ENCODE assay signal across 25 cellular contexts in the genomic region with DNA sequence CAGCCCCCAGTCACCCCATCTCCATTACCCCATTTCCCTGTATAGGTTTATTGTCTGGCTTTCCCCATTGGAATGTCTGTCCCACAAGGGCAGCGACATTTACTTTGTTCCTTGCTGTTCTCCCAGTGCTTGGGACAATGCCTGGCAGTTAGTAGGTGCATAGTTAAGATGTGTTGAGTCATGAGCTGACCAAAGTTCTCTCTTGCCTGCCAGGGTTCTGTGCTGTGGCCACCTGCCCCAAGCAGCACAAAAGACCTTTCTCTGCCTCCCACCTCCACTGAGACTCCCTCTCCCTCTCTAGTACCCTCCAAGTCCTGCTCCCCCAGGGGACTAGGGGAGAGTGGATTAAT. TPM values are rescaled to one million over a fixed set of nuclear protein-coding genes. Genes with fewer than 3 reads are reported as not detected.
DNase-seq lines count a peak whose midpoint lies in the region; ATAC-seq and TF ChIP-seq lines count a peak whose summit lies in the region.
"Had no signal": no experiment of that assay in that cellular context is flagged by ENCODE, and none has a peak within 500 bp of the region (broad histone marks: within the 10 kb centered on the region; RNA-seq: fewer than 3 reads in every experiment).

No MANE protein-coding gene starts in this region.

- no peak for TF ChIP-seq CTCF in spleen (IDR thresholded peaks at IDR 0.05 in 8 of 11, conservative IDR thresholded peaks at IDR 0.05 in 3 of 11)

- no peaks in the 10 kb centered on the region for H3K4me1 ChIP-seq in spleen

- peaks cover 11% of the 10 kb centered on the region for H3K36me3 Mint-ChIP-seq in effector memory CD8-positive, alpha-beta T cell (ENCODE audit: insufficient read depth)
- H3K36me3 Mint-ChIP-seq: activated naive CD8-positive, alpha-beta T cell treated with anti-CD3 and anti-CD28 coated beads, Interleukin-2, amount 10 ng/mL, durations not matched to agents 7 days and 5 days had no signal

- no peak overlapping the region for H3K4me3 ChIP-seq in spleen
- H3K4me3 ChIP-seq: dorsolateral prefrontal cortex, ovary had no signal

- peaks cover 0 to 2% (median 0%) of the 10 kb centered on the region in 8 donors for H3K9me3 ChIP-seq in spleen
- H3K9me3 ChIP-seq: ovary had no signal

- TF ChIP-seq POLR2A in spleen (IDR thresholded peaks at IDR 0.05) = no peak

- no peak for ATAC-seq in effector memory CD8-positive, alpha-beta T cell (replicated peaks)
- ATAC-seq: activated CD4-positive, CD25-positive, alpha-beta regulatory T cell treated with anti-CD3 and anti-CD28 coated beads, Interleukin-2, amount 50 U/mL, for 24 hours; SK-N-SH treated with all-trans-retinoic acid at 6 μM for 48 hours had no signal

- peaks cover 0 to 9% of the 10 kb centered on the region in 2 donors for H3K4me1 Mint-ChIP-seq in effector memory CD8-positive, alpha-beta T cell (ENCODE audit: low read depth in 2 of 2)

- WGBS in spleen, 5 donors = 88 to 100% (median 100%) methylated on average over 1 of the region's 1 CpG

- no peak overlapping the region for H3K27ac ChIP-seq in spleen
- H3K27ac ChIP-seq: dorsolateral prefrontal cortex, ovary had no signal

- intact Hi-C loops in spleen (cut with DNase I; ENCODE audit: low total_unique reads) (loop anchor here (5.0 kb wide), 1 partner anchor 123 kb away; the partner anchor contains the start of gene OTUD3), head of caudate nucleus (cut with DNase I) (no loop called here)

- peak; percentile 38 for DNase-seq in AG20443 (ENCODE audit: low spot score)
- peak; percentile 33 for DNase-seq in LHCN-M2 (ENCODE audit: low read depth)
- no peak for DNase-seq in effector memory CD8-positive, alpha-beta T cell
- DNase-seq in myocyte (ENCODE audit: low read depth) = peak; percentile 44
- DNase-seq in NCI-H128 (lab: John Stamatoyannopoulos, UW; ENCODE audit: unreplicated experiment) = no peak
- no peak for DNase-seq in spleen
- no peak for DNase-seq in mucosa of gallbladder (ENCODE audit: low spot score)
- no peak for DNase-seq in head of caudate nucleus
- DNase-seq: activated CD8-positive, alpha-beta memory T cell treated with anti-CD3 and anti-CD28 coated beads for 24 hours; dorsolateral prefrontal cortex; H7; KBM-7; NCI-H1105; NCI-H748 treated with DMSO at 0.1 percent for 48 hours; ovary; stimulated activated CD4-positive, alpha-beta T cell treated with anti-CD3 and anti-CD28 coated beads, Interleukin-4, amount 100 ng/mL, for 1 hour; T-helper 9 cell had no signal

- H3K27me3 Mint-ChIP-seq in effector memory CD8-positive, alpha-beta T cell = no peaks in the 10 kb centered on the region
- H3K27me3 Mint-ChIP-seq: activated naive CD8-positive, alpha-beta T cell treated with anti-CD3 and anti-CD28 coated beads, Interleukin-2, amount 10 ng/mL, durations not matched to agents 7 days and 5 days had no signal

- peaks cover 0 to 65% (median 13%) of the 10 kb centered on the region in 6 donors for H3K36me3 ChIP-seq in spleen
- H3K36me3 ChIP-seq: ovary had no signal

- H3K4me3 Mint-ChIP-seq in effector memory CD8-positive, alpha-beta T cell = no peak overlapping the region
- H3K4me3 Mint-ChIP-seq: activated naive CD8-positive, alpha-beta T cell treated with anti-CD3 and anti-CD28 coated beads, Interleukin-2, amount 10 ng/mL, durations not matched to agents 7 days and 5 days had no signal

- no peaks in the 10 kb centered on the region for H3K9me3 Mint-ChIP-seq in effector memory CD8-positive, alpha-beta T cell
- H3K9me3 Mint-ChIP-seq: activated naive CD8-positive, alpha-beta T cell treated with anti-CD3 and anti-CD28 coated beads, Interleukin-2, amount 10 ng/mL, durations not matched to agents 7 days and 5 days had no signal

- peak overlapping the region; percentile 23 to 38 for H3K27ac Mint-ChIP-seq in effector memory CD8-positive, alpha-beta T cell
- H3K27ac Mint-ChIP-seq: activated naive CD8-positive, alpha-beta T cell treated with anti-CD3 and anti-CD28 coated beads, Interleukin-2, amount 10 ng/mL, durations not matched to agents 7 days and 5 days had no signal

- no peaks in the 10 kb centered on the region for H3K27me3 ChIP-seq in spleen (replicated peaks in 1 of 7)
- H3K27me3 ChIP-seq: dorsolateral prefrontal cortex, ovary had no signal

RNA-seq across cellular contexts. Expression of gene TMCO4, which starts 40.0 kb away (rescaled TPM):
- total RNA-seq in LHCN-M2 (2014; rRNA removed) (19.8 and 20.6 TPM in 2 replicates), myocyte (11.0 and 15.8 TPM in 2 replicates), spleen (10 to 100 TPM; 22.1 to 40.8 (median 32.8) TPM), mucosa of gallbladder (31.1 TPM)
- polyA plus RNA-seq in LHCN-M2 (2012) = 12.2 TPM
- polyA plus RNA-seq in myocyte (2012) = 7.9 TPM
- polyA plus RNA-seq in spleen = 10 to 100 TPM; 15.4 to 24.4 (median 18.9) TPM

RNA-seq across cellular contexts. Expression of gene RNF186, which starts 55.4 kb away (rescaled TPM):
- total RNA-seq in LHCN-M2 (2014; rRNA removed) (not detected in 2 replicates), myocyte (not detected in 2 replicates), spleen (not detected), mucosa of gallbladder (0.32 TPM)
- polyA plus RNA-seq in LHCN-M2 (2012) = not detected
- polyA plus RNA-seq in myocyte (2012) = 0.08 TPM
- polyA plus RNA-seq in spleen = under 1 TPM in 1 of 3 donors, not detected in 2; 0.07 TPM
- total RNA-seq: activated naive CD8-positive, alpha-beta T cell treated with anti-CD3 and anti-CD28 coated beads, Interleukin-2, amount 10 ng/mL, durations not matched to agents 7 days and 5 days; cardiac septum; dorsolateral prefrontal cortex; epithelial cell of proximal tubule; G401; glomerular endothelial cell; H7; skeletal muscle tissue had no signal

Comparison
In these comparisons a context has a peak if more than half of its experiments do, and no peak if none do; other contexts are left out.
1. DNase-seq: peak in AG20443 (single experiment), LHCN-M2 (single experiment) and myocyte (single experiment); none in effector memory CD8-positive, alpha-beta T cell (0 of 3), NCI-H128 (single experiment), spleen (single experiment), mucosa of gallbladder (single experiment) and head of caudate nucleus (0 of 42).